In genomic region chr9:127430415-127430814, GRCh38 we compare ENCODE assay signal across 30 cellular contexts.
"Had no signal": no experiment of that assay in that cellular context is flagged by ENCODE, and none has a peak within 500 bp of the region (broad histone marks: within the 10 kb centered on the region; RNA-seq: fewer than 3 reads in every experiment).

No MANE protein-coding gene starts in this region.

- H3K27me3 Mint-ChIP-seq: activated CD4-positive, alpha-beta memory T cell treated with anti-CD3 and anti-CD28 coated beads for 36 hours; activated CD4-positive, alpha-beta T cell treated with anti-CD3 and anti-CD28 coated beads for 36 hours; activated CD4-positive, alpha-beta T cell treated with anti-CD3 and anti-CD28 coated beads, Interleukin-2, amount 10 ng/mL, durations not matched to agents 24 days and 14 days; activated CD8-positive, alpha-beta memory T cell treated with anti-CD3 and anti-CD28 coated beads, Interleukin-2, amount 10 ng/mL, durations not matched to agents 7 days and 5 days; activated naive CD4-positive, alpha-beta T cell treated with anti-CD3 and anti-CD28 coated beads, Interleukin-2, amount 50 U/mL, for 24 hours; effector memory CD8-positive, alpha-beta T cell had no signal

- ATAC-seq: activated CD4-positive, alpha-beta T cell treated with anti-CD3 and anti-CD28 coated beads for 36 hours; activated CD8-positive, alpha-beta memory T cell treated with anti-CD3 and anti-CD28 coated beads, Interleukin-2, amount 10 ng/mL, durations not matched to agents 7 days and 5 days; activated CD8-positive, alpha-beta T cell treated with anti-CD3 and anti-CD28 coated beads, Interleukin-2, amount 10 ng/mL, durations not matched to agents 7 days and 5 days; activated T-cell treated with anti-CD3 and anti-CD28 coated beads, Interleukin-2, amount 50 U/mL, for 4 hours; body of pancreas; effector memory CD8-positive, alpha-beta T cell; foreskin keratinocyte; gastrocnemius medialis; heart left ventricle had no signal

- H3K9me3 Mint-ChIP-seq: activated CD4-positive, alpha-beta memory T cell treated with anti-CD3 and anti-CD28 coated beads for 36 hours; activated CD4-positive, alpha-beta T cell treated with anti-CD3 and anti-CD28 coated beads, Interleukin-2, amount 10 ng/mL, durations not matched to agents 24 days and 14 days; activated naive CD4-positive, alpha-beta T cell treated with anti-CD3 and anti-CD28 coated beads for 36 hours; activated naive CD4-positive, alpha-beta T cell treated with anti-CD3 and anti-CD28 coated beads, Interleukin-2, amount 50 U/mL, for 24 hours; activated T-cell treated with anti-CD3 and anti-CD28 coated beads, Interleukin-2, amount 50 U/mL, for 4 hours; activated T-helper 2 cell treated with anti-CD3 and anti-CD28 coated beads, Interferon-gamma antibody, Interleukin-2, Interleukin-4, amounts not matched to agents 10 μg/mL and 5 μg/mL and 100 μg/mL, durations not matched to agents 14 hours and 24 hours and 36 hours; effector memory CD8-positive, alpha-beta T cell; T-helper 1 cell treated with Interleukin-12 subunit alpha and Interleukin-12 subunit beta and Interleukin-4 antibody, amounts not matched to agents 30 μg/mL and 1 μg/mL, for 36 hours; T-helper 2 cell treated with Interferon-gamma antibody and Interleukin-4, amounts not matched to agents 5 μg/mL and 100 μg/mL, for 36 hours had no signal

- H3K27ac Mint-ChIP-seq: activated CD4-positive, alpha-beta memory T cell treated with anti-CD3 and anti-CD28 coated beads for 36 hours; activated CD4-positive, alpha-beta T cell treated with anti-CD3 and anti-CD28 coated beads for 36 hours; activated CD4-positive, alpha-beta T cell treated with anti-CD3 and anti-CD28 coated beads, Interleukin-2, amount 10 ng/mL, durations not matched to agents 24 days and 14 days; activated CD8-positive, alpha-beta memory T cell treated with anti-CD3 and anti-CD28 coated beads, Interleukin-2, amount 10 ng/mL, durations not matched to agents 7 days and 5 days; activated CD8-positive, alpha-beta T cell treated with anti-CD3 and anti-CD28 coated beads, Interleukin-2, amount 10 ng/mL, durations not matched to agents 7 days and 5 days; activated naive CD4-positive, alpha-beta T cell treated with anti-CD3 and anti-CD28 coated beads for 36 hours; activated T-helper 2 cell treated with anti-CD3 and anti-CD28 coated beads, Interferon-gamma antibody, Interleukin-2, Interleukin-4, amounts not matched to agents 10 μg/mL and 5 μg/mL and 100 μg/mL, durations not matched to agents 14 hours and 24 hours and 36 hours; T-helper 2 cell treated with Interferon-gamma antibody and Interleukin-4, amounts not matched to agents 5 μg/mL and 100 μg/mL, for 36 hours had no signal

- DNase-seq: activated CD4-positive, alpha-beta memory T cell treated with anti-CD3 and anti-CD28 coated beads for 36 hours; activated CD4-positive, alpha-beta T cell treated with anti-CD3 and anti-CD28 coated beads for 36 hours; activated CD4-positive, alpha-beta T cell treated with anti-CD3 and anti-CD28 coated beads, Interleukin-2, amount 10 ng/mL, durations not matched to agents 24 days and 14 days; activated CD4-positive, CD25-positive, alpha-beta regulatory T cell; activated CD4-positive, CD25-positive, alpha-beta regulatory T cell treated with anti-CD3 and anti-CD28 coated beads, Interleukin-2, amount 50 U/mL, for 72 hours; activated CD8-positive, alpha-beta memory T cell treated with anti-CD3 and anti-CD28 coated beads, Interleukin-2, amount 10 ng/mL, durations not matched to agents 7 days and 5 days; activated CD8-positive, alpha-beta memory T cell treated with anti-CD3 and anti-CD28 coated beads, Interleukin-2, amount 50 U/mL, for 4 hours; activated CD8-positive, alpha-beta T cell treated with anti-CD3 and anti-CD28 coated beads, Interleukin-2, amount 10 ng/mL, durations not matched to agents 7 days and 5 days; activated effector memory CD4-positive, alpha-beta T cell treated with anti-CD3 and anti-CD28 coated beads, Interleukin-2, amount 50 U/mL, for 16 hours; activated naive CD4-positive, alpha-beta T cell treated with anti-CD3 and anti-CD28 coated beads for 36 hours; activated T-cell treated with anti-CD3 and anti-CD28 coated beads, Interleukin-2, amount 50 U/mL, for 4 hours; adrenal gland; amygdala; aorta; body of pancreas; caudate nucleus; cortex of kidney; dermis blood vessel endothelial cell; effector CD4-positive, alpha-beta T cell; effector memory CD8-positive, alpha-beta T cell; erythroblast; foreskin keratinocyte; gastrocnemius medialis; glutamatergic neuron; heart left ventricle had no signal

- H3K9me3 ChIP-seq: adrenal gland, body of pancreas, esophagus muscularis mucosa, gastrocnemius medialis, heart left ventricle had no signal

- H3K4me3 Mint-ChIP-seq: activated CD4-positive, alpha-beta memory T cell treated with anti-CD3 and anti-CD28 coated beads for 36 hours; activated CD4-positive, alpha-beta T cell treated with anti-CD3 and anti-CD28 coated beads for 36 hours; activated CD4-positive, alpha-beta T cell treated with anti-CD3 and anti-CD28 coated beads, Interleukin-2, amount 10 ng/mL, durations not matched to agents 24 days and 14 days; activated CD8-positive, alpha-beta memory T cell treated with anti-CD3 and anti-CD28 coated beads, Interleukin-2, amount 10 ng/mL, durations not matched to agents 7 days and 5 days; activated CD8-positive, alpha-beta T cell treated with anti-CD3 and anti-CD28 coated beads, Interleukin-2, amount 10 ng/mL, durations not matched to agents 7 days and 5 days; activated naive CD4-positive, alpha-beta T cell treated with anti-CD3 and anti-CD28 coated beads for 36 hours; activated naive CD4-positive, alpha-beta T cell treated with anti-CD3 and anti-CD28 coated beads, Interleukin-2, amount 50 U/mL, for 24 hours; activated T-cell treated with anti-CD3 and anti-CD28 coated beads, Interleukin-2, amount 50 U/mL, for 4 hours; effector memory CD8-positive, alpha-beta T cell; T-helper 1 cell treated with Interleukin-12 subunit alpha and Interleukin-12 subunit beta and Interleukin-4 antibody, amounts not matched to agents 30 μg/mL and 1 μg/mL, for 36 hours; T-helper 2 cell treated with Interferon-gamma antibody and Interleukin-4, amounts not matched to agents 5 μg/mL and 100 μg/mL, for 36 hours had no signal
